8 cellular contexts compared by ENCODE assay signal in genomic region chr5:6765612-6766525, GRCh38. TPM values are rescaled to one million over a fixed set of nuclear protein-coding genes. Genes with fewer than 3 reads are reported as not detected.
DNase-seq lines count a peak whose midpoint lies in the region; ATAC-seq and TF ChIP-seq lines count a peak whose summit lies in the region.

No MANE protein-coding gene starts in this region.

- H3K79me2 ChIP-seq in OCI-LY3 (ENCODE audit: low read length): no peaks in the 10 kb centered on the region

- H3K27ac Mint-ChIP-seq in neural crest cell (ENCODE audit: unreplicated experiment): no peak overlapping the region

- ATAC-seq in GM21619 (IDR thresholded peaks at IDR 0.05; ENCODE audit: unreplicated experiment): peak; percentile 77
- ATAC-seq in activated T-cell treated with anti-CD3 and anti-CD28 coated beads, Interleukin-2, amount 50 U/mL, for 4 hours: peak; percentile 74 to 79

- no peak overlapping the region for H3K9ac ChIP-seq in OCI-LY3 (ENCODE audit: low read length)

- no peaks in the 10 kb centered on the region for H3K27me3 ChIP-seq in OCI-LY3 (ENCODE audit: low read depth, low read length)

- H3K27ac ChIP-seq in OCI-LY3 (ENCODE audit: low read length): no peak overlapping the region

- H3K9me3 ChIP-seq in OCI-LY3 (ENCODE audit: insufficient read depth, low read length): no peaks in the 10 kb centered on the region

- H3K4me1 Mint-ChIP-seq in activated T-cell treated with anti-CD3 and anti-CD28 coated beads, Interleukin-2, amount 50 U/mL, for 4 hours (ENCODE audit: low read depth): peaks cover 8% of the 10 kb centered on the region
- H3K4me1 Mint-ChIP-seq in neural crest cell: peaks cover 5% of the 10 kb centered on the region

- DNase-seq in DMS79 treated with DMSO at 0.1 percent for 48 hours (lab: John Stamatoyannopoulos, UW) (peak; percentile 80), HuH-7.5 (ENCODE audit: low spot score) (peak; percentile 77), fibroblast of peridontal ligament (ENCODE audit: extremely low read depth) (peak; percentile 69), neural crest cell (ENCODE audit: low read depth, low spot score) (peak; percentile 72), stromal cell of bone marrow (ENCODE audit: low read depth) (peak; percentile 28)
- DNase-seq in activated T-cell treated with anti-CD3 and anti-CD28 coated beads, Interleukin-2, amount 50 U/mL, for 4 hours: peak; percentile 33

- H3K36me3 ChIP-seq in OCI-LY3 (replicated peaks; ENCODE audit: low read depth, low read length): no peaks in the 10 kb centered on the region

- H3K4me3 Mint-ChIP-seq in activated T-cell treated with anti-CD3 and anti-CD28 coated beads, Interleukin-2, amount 50 U/mL, for 4 hours: no peak overlapping the region
- no peak overlapping the region for H3K4me3 Mint-ChIP-seq in neural crest cell

- no peak overlapping the region for H3K4me2 ChIP-seq in OCI-LY3 (ENCODE audit: low read length)

- H2AFZ ChIP-seq in OCI-LY3 (ENCODE audit: low read depth, low read length): no peak overlapping the region

- no peaks in the 10 kb centered on the region for H3K27me3 Mint-ChIP-seq in activated T-cell treated with anti-CD3 and anti-CD28 coated beads, Interleukin-2, amount 50 U/mL, for 4 hours (ENCODE audit: low read depth)
- no peaks in the 10 kb centered on the region for H3K27me3 Mint-ChIP-seq in neural crest cell (ENCODE audit: low read depth)

- no peaks in the 10 kb centered on the region for H4K20me1 ChIP-seq in OCI-LY3 (ENCODE audit: insufficient read depth, low read length)

- H3K4me3 ChIP-seq in OCI-LY3 (ENCODE audit: low read length): no peak overlapping the region

- H3K36me3 Mint-ChIP-seq in activated T-cell treated with anti-CD3 and anti-CD28 coated beads, Interleukin-2, amount 50 U/mL, for 4 hours (ENCODE audit: insufficient read depth): peaks cover 1% of the 10 kb centered on the region
- no peaks in the 10 kb centered on the region for H3K36me3 Mint-ChIP-seq in neural crest cell (ENCODE audit: low read depth)

- TF ChIP-seq CTCF in OCI-LY3 (IDR thresholded peaks at IDR 0.05; ENCODE audit: low read depth, low read length) (peak; percentile 58), neural crest cell (conservative IDR thresholded peaks at IDR 0.05) (peak; percentile 79)

- no peaks in the 10 kb centered on the region for H3K4me1 ChIP-seq in OCI-LY3 (ENCODE audit: low read length)

- H3K9me3 Mint-ChIP-seq in activated T-cell treated with anti-CD3 and anti-CD28 coated beads, Interleukin-2, amount 50 U/mL, for 4 hours: no peaks in the 10 kb centered on the region
- H3K9me3 Mint-ChIP-seq in neural crest cell: no peaks in the 10 kb centered on the region

RNA-seq across cellular contexts. Expression of gene TENT4A, which starts 52.6 kb away (rescaled TPM):
- total RNA-seq in activated T-cell treated with anti-CD3 and anti-CD28 coated beads, Interleukin-2, amount 50 U/mL, for 4 hours: 10 to 100 TPM; 24.7 to 27.4 (median 25.9) TPM
- 39.3 and 41.2 TPM in 2 replicates for total RNA-seq in neural crest cell

Comparison
In these comparisons a context has a peak if more than half of its experiments do, and no peak if none do; other contexts are left out.
1. DNase-seq: peak in every context shown above with its lines; median percentile 80 in DMS79 treated with DMSO at 0.1 percent for 48 hours; 77 in HuH-7.5; 72 in neural crest cell; 69 in fibroblast of peridontal ligament; 33 in activated T-cell treated with anti-CD3 and anti-CD28 coated beads, Interleukin-2, amount 50 U/mL, for 4 hours; 28 in stromal cell of bone marrow.